ENCODE assay signal across 1 cellular context in genomic region chr1:220711086-220711809, GRCh38.
TF ChIP-seq lines count a peak whose summit lies in the region.

No MANE protein-coding gene starts in this region.

TF ChIP-seq in HepG2, 621 proteins besides CTCF, POLR2A, EP300 and RAD21 (continued from another document and continues in another):
- TF ChIP-seq ZNF710 (CRISPR knock-in tag; IDR thresholded peaks at IDR 0.05; ENCODE audit: borderline replicate concordance), result no peak
- TF ChIP-seq GMEB1 (CRISPR knock-in tag; IDR thresholded peaks at IDR 0.05; ENCODE audit: borderline replicate concordance), result 0 out of 2 replicates have a peak, but pooled peaks have one; percentile 19
- TF ChIP-seq GFI1 (CRISPR knock-in tag; IDR thresholded peaks at IDR 0.05; ENCODE audit: borderline replicate concordance), result no peak
- no peak for TF ChIP-seq ZFP41 (CRISPR knock-in tag; IDR thresholded peaks at IDR 0.05; ENCODE audit: borderline replicate concordance)
- TF ChIP-seq ZNF562 (CRISPR knock-in tag; IDR thresholded peaks at IDR 0.05; ENCODE audit: borderline replicate concordance), result no peak
- peak; percentile 53 for TF ChIP-seq SAP130 (CRISPR knock-in tag; IDR thresholded peaks at IDR 0.05; ENCODE audit: low read depth)
- TF ChIP-seq KDM2A (CRISPR knock-in tag; IDR thresholded peaks at IDR 0.05; ENCODE audit: borderline replicate concordance, low read depth), result no peak
- no peak for TF ChIP-seq RNF2 (conservative IDR thresholded peaks at IDR 0.05; ENCODE audit: low read depth)
- no peak for TF ChIP-seq BCLAF1 (IDR thresholded peaks at IDR 0.05)
- no peak for TF ChIP-seq ZNF792 (CRISPR knock-in tag; IDR thresholded peaks at IDR 0.05)
- TF ChIP-seq PITX1 (CRISPR knock-in tag; IDR thresholded peaks at IDR 0.05), result no peak
- TF ChIP-seq DBP (CRISPR knock-in tag; IDR thresholded peaks at IDR 0.05; ENCODE audit: not compliant biosample characterization), result no peak
- peak; percentile 43; the same call in 1 of the 2 replicates for TF ChIP-seq FOXJ3 (CRISPR knock-in tag; IDR thresholded peaks at IDR 0.05; ENCODE audit: borderline replicate concordance)
- TF ChIP-seq RFX5 (IDR thresholded peaks at IDR 0.05; ENCODE audit: low read depth, low read length), result no peak
- TF ChIP-seq ZNF749 (CRISPR knock-in tag; IDR thresholded peaks at IDR 0.05; ENCODE audit: borderline replicate concordance), result no peak
- TF ChIP-seq FOXO1 (CRISPR knock-in tag; IDR thresholded peaks at IDR 0.05), result peak; percentile 30; the same call in 1 of the 2 replicates
- TF ChIP-seq PHF21A (CRISPR knock-in tag; IDR thresholded peaks at IDR 0.05), result peak; percentile 49; the same call in 1 of the 2 replicates
- peak; percentile 25; the same call in 1 of the 2 replicates for TF ChIP-seq ZNF609 (CRISPR knock-in tag; IDR thresholded peaks at IDR 0.05; ENCODE audit: borderline replicate concordance)
- TF ChIP-seq SOX6 (IDR thresholded peaks at IDR 0.05), result no peak
- peak; percentile 70 for TF ChIP-seq SOX6 (CRISPR knock-in tag; IDR thresholded peaks at IDR 0.05)
- no peak for TF ChIP-seq ZNF17 (CRISPR knock-in tag; IDR thresholded peaks at IDR 0.05)
- TF ChIP-seq LBX2 (CRISPR knock-in tag; IDR thresholded peaks at IDR 0.05; ENCODE audit: borderline replicate concordance), result no peak
- no peak for TF ChIP-seq EEA1 (CRISPR knock-in tag; IDR thresholded peaks at IDR 0.05; ENCODE audit: borderline replicate concordance)
- TF ChIP-seq POGZ (CRISPR knock-in tag; IDR thresholded peaks at IDR 0.05), result peak; percentile 55
- TF ChIP-seq DPF2 (CRISPR knock-in tag; IDR thresholded peaks at IDR 0.05; ENCODE audit: borderline replicate concordance, low read depth), result 0 out of 2 replicates have a peak, but pooled peaks have one; percentile 23
- no peak for TF ChIP-seq RBAK (CRISPR knock-in tag; IDR thresholded peaks at IDR 0.05)
- TF ChIP-seq PRDM15 (CRISPR knock-in tag; IDR thresholded peaks at IDR 0.05), result no peak
- TF ChIP-seq HCFC1 (IDR thresholded peaks at IDR 0.05; ENCODE audit: low read depth, low read length), result no peak
- no peak for TF ChIP-seq THAP8 (CRISPR knock-in tag; IDR thresholded peaks at IDR 0.05; ENCODE audit: borderline replicate concordance)
- TF ChIP-seq MTERF4 (CRISPR knock-in tag; IDR thresholded peaks at IDR 0.05), result no peak
- TF ChIP-seq ZNF788 (CRISPR knock-in tag; IDR thresholded peaks at IDR 0.05; ENCODE audit: borderline replicate concordance), result no peak
- TF ChIP-seq FOXO4 (CRISPR knock-in tag; conservative IDR thresholded peaks at IDR 0.05), result no peak
- no peak for TF ChIP-seq ZNF597 (CRISPR knock-in tag; IDR thresholded peaks at IDR 0.05)
- peak; percentile 74 for TF ChIP-seq ZNF331 (CRISPR knock-in tag; IDR thresholded peaks at IDR 0.05)
- TF ChIP-seq SNAI1 (CRISPR knock-in tag; IDR thresholded peaks at IDR 0.05; ENCODE audit: borderline replicate concordance), result no peak
- no peak for TF ChIP-seq JUND (CRISPR knock-in tag; IDR thresholded peaks at IDR 0.05)
- TF ChIP-seq HDAC1 (CRISPR knock-in tag; IDR thresholded peaks at IDR 0.05), result no peak
